In genomic region chr5:178153530-178154340, GRCh38 we compare ENCODE assay signal across 1 cellular context.
TF ChIP-seq lines count a peak whose summit lies in the region.

TSS of gene NHP2 (minus strand) at chr5:178153885. CDS start at chr5:178153817, 68 bp downstream.

TF ChIP-seq in HepG2, 621 proteins besides CTCF, POLR2A, EP300 and RAD21 (continued from another document and continues in another):
- TF ChIP-seq ZHX2 (IDR thresholded peaks at IDR 0.05; ENCODE audit: low read depth) (peak; percentile 74; the same call in 1 of the 2 replicates), ZHX2 (CRISPR knock-in tag; IDR thresholded peaks at IDR 0.05; ENCODE audit: borderline replicate concordance) (no peak), MYPOP (CRISPR knock-in tag; IDR thresholded peaks at IDR 0.05) (peak; percentile 14; the same call in 1 of the 2 replicates), ZNF816 (CRISPR knock-in tag; IDR thresholded peaks at IDR 0.05; ENCODE audit: borderline replicate concordance) (no peak), ZBTB10 (CRISPR knock-in tag; IDR thresholded peaks at IDR 0.05; ENCODE audit: borderline replicate concordance) (no peak), ZNF704 (CRISPR knock-in tag; IDR thresholded peaks at IDR 0.05; ENCODE audit: borderline replicate concordance) (no peak), LRRFIP1 (CRISPR knock-in tag; conservative IDR thresholded peaks at IDR 0.05) (no peak), ZNF629 (CRISPR knock-in tag; conservative IDR thresholded peaks at IDR 0.05) (no peak), BORCS8-MEF2B (CRISPR knock-in tag; IDR thresholded peaks at IDR 0.05) (no peak; the same call in 1 of the 2 replicates), THAP11 (CRISPR knock-in tag; IDR thresholded peaks at IDR 0.05) (peak; percentile 92), JDP2 (CRISPR knock-in tag; IDR thresholded peaks at IDR 0.05; ENCODE audit: borderline replicate concordance) (no peak), TBX2 (CRISPR knock-in tag; IDR thresholded peaks at IDR 0.05; ENCODE audit: borderline replicate concordance) (no peak), ZNF124 (CRISPR knock-in tag; IDR thresholded peaks at IDR 0.05) (no peak; the same call in 1 of the 2 replicates), PAWR (CRISPR knock-in tag; IDR thresholded peaks at IDR 0.05; ENCODE audit: borderline replicate concordance) (no peak), NFE2L2 (IDR thresholded peaks at IDR 0.05; ENCODE audit: low read length) (no peak), NR2F1 (CRISPR knock-in tag; IDR thresholded peaks at IDR 0.05) (no peak), FIP1L1 (IDR thresholded peaks at IDR 0.05; ENCODE audit: borderline replicate concordance, insufficient read depth, low read depth, low read length) (no peak), ZC3H4 (CRISPR knock-in tag; IDR thresholded peaks at IDR 0.05; ENCODE audit: borderline replicate concordance) (no peak), GABPB1 (CRISPR knock-in tag; IDR thresholded peaks at IDR 0.05) (peak; percentile 97), MXD4 (CRISPR knock-in tag; IDR thresholded peaks at IDR 0.05) (peak; percentile 98), ZNF44 (CRISPR knock-in tag; IDR thresholded peaks at IDR 0.05) (no peak), ZFP82 (CRISPR knock-in tag; IDR thresholded peaks at IDR 0.05; ENCODE audit: borderline replicate concordance) (peak; percentile 29; the same call in 1 of the 2 replicates), ISL2 (CRISPR knock-in tag; IDR thresholded peaks at IDR 0.05) (no peak; the same call in 1 of the 2 replicates), KMT2B (CRISPR knock-in tag; IDR thresholded peaks at IDR 0.05) (peak; percentile 78), SUZ12 (IDR thresholded peaks at IDR 0.05; ENCODE audit: low read depth, low read length) (no peak), ZSCAN25 (CRISPR knock-in tag; IDR thresholded peaks at IDR 0.05) (no peak), DNMT3B (CRISPR knock-in tag; conservative IDR thresholded peaks at IDR 0.05) (no peak), ZNF749 (CRISPR knock-in tag; IDR thresholded peaks at IDR 0.05; ENCODE audit: borderline replicate concordance) (no peak), ZNF350 (CRISPR knock-in tag; IDR thresholded peaks at IDR 0.05; ENCODE audit: borderline replicate concordance, low read depth) (peak; percentile 85; the same call in 1 of the 2 replicates), ZFP41 (CRISPR knock-in tag; IDR thresholded peaks at IDR 0.05; ENCODE audit: borderline replicate concordance) (0 out of 2 replicates have a peak, but pooled peaks have one; percentile 52), HIVEP1 (CRISPR knock-in tag; IDR thresholded peaks at IDR 0.05) (no peak), RFX3 (CRISPR knock-in tag; IDR thresholded peaks at IDR 0.05) (no peak), SP2 (CRISPR knock-in tag; IDR thresholded peaks at IDR 0.05) (peak; percentile 69), PBX2 (CRISPR knock-in tag; IDR thresholded peaks at IDR 0.05) (no peak), MTF1 (CRISPR knock-in tag; IDR thresholded peaks at IDR 0.05) (no peak), TFDP2 (CRISPR knock-in tag; IDR thresholded peaks at IDR 0.05) (peak; percentile 82), ZNF598 (CRISPR knock-in tag; IDR thresholded peaks at IDR 0.05; ENCODE audit: borderline replicate concordance) (no peak), PLSCR1 (CRISPR knock-in tag; IDR thresholded peaks at IDR 0.05; ENCODE audit: borderline replicate concordance) (no peak), FOSL2 (CRISPR knock-in tag; IDR thresholded peaks at IDR 0.05) (peak; percentile 22; the same call in 1 of the 2 replicates), ZNF557 (CRISPR knock-in tag; IDR thresholded peaks at IDR 0.05) (no peak), KDM5A (IDR thresholded peaks at IDR 0.05; ENCODE audit: borderline replicate concordance, low read length) (peak; percentile 88), SKI (IDR thresholded peaks at IDR 0.05; ENCODE audit: partially characterized antibody) (no peak), ZNF772 (CRISPR knock-in tag; IDR thresholded peaks at IDR 0.05) (no peak), ZNF331 (CRISPR knock-in tag; IDR thresholded peaks at IDR 0.05) (no peak), ZNF253 (CRISPR knock-in tag; IDR thresholded peaks at IDR 0.05; ENCODE audit: borderline replicate concordance) (no peak), KDM6A (CRISPR knock-in tag; IDR thresholded peaks at IDR 0.05; ENCODE audit: low read depth) (no peak), PREB (CRISPR knock-in tag; IDR thresholded peaks at IDR 0.05) (no peak), CENPX (CRISPR knock-in tag; IDR thresholded peaks at IDR 0.05) (no peak), GATAD2A (CRISPR knock-in tag; IDR thresholded peaks at IDR 0.05) (no peak; the same call in 1 of the 2 replicates), IRF1 (CRISPR knock-in tag; IDR thresholded peaks at IDR 0.05; ENCODE audit: low read depth) (no peak; the same call in 1 of the 2 replicates), NR3C1 (CRISPR knock-in tag; IDR thresholded peaks at IDR 0.05) (no peak)
